ENCODE assay signal across 9 cellular contexts in genomic region chr9:116502746-116503145, GRCh38.
"Had no signal": no experiment of that assay in that cellular context is flagged by ENCODE, and none has a peak within 500 bp of the region (broad histone marks: within the 10 kb centered on the region; RNA-seq: fewer than 3 reads in every experiment).

No MANE protein-coding gene starts in this region.

- H3K9ac ChIP-seq: KMS-11 had no signal

- H2AFZ ChIP-seq: GM23338 had no signal

- H3K4me3 Mint-ChIP-seq: GM23338, H9, HFFc6 had no signal

- FAIRE-seq: H1 had no signal

- H3K4me1 Mint-ChIP-seq: GM23338 had no signal

- DNase-seq: H9, HCEC 1CT, HFFc6, IMR-90, KBM-7 had no signal

- H3K27ac Mint-ChIP-seq: GM23338, H9 had no signal

- ATAC-seq: GM23338 had no signal

- H3K4me2 ChIP-seq: GM23338, KMS-11 had no signal

- H3K27ac ChIP-seq: HL-60, KMS-11 had no signal

- H3K9me3 Mint-ChIP-seq: GM23338, H9, HFFc6 had no signal

- H3K4me3 ChIP-seq: GM23338 had no signal
